ENCODE assay signal across 1 cellular context in genomic region chr1:26686795-26687194, GRCh38.
A peak's percentile ranks its signal among the peaks of the same experiment; 100 is the strongest.
TF ChIP-seq lines count a peak whose summit lies in the region.

No MANE protein-coding gene starts in this region.

TF ChIP-seq in K562, 482 proteins besides CTCF, POLR2A, EP300 and RAD21 (continued from another document and continues in another):
- TF ChIP-seq, protein P1, sequence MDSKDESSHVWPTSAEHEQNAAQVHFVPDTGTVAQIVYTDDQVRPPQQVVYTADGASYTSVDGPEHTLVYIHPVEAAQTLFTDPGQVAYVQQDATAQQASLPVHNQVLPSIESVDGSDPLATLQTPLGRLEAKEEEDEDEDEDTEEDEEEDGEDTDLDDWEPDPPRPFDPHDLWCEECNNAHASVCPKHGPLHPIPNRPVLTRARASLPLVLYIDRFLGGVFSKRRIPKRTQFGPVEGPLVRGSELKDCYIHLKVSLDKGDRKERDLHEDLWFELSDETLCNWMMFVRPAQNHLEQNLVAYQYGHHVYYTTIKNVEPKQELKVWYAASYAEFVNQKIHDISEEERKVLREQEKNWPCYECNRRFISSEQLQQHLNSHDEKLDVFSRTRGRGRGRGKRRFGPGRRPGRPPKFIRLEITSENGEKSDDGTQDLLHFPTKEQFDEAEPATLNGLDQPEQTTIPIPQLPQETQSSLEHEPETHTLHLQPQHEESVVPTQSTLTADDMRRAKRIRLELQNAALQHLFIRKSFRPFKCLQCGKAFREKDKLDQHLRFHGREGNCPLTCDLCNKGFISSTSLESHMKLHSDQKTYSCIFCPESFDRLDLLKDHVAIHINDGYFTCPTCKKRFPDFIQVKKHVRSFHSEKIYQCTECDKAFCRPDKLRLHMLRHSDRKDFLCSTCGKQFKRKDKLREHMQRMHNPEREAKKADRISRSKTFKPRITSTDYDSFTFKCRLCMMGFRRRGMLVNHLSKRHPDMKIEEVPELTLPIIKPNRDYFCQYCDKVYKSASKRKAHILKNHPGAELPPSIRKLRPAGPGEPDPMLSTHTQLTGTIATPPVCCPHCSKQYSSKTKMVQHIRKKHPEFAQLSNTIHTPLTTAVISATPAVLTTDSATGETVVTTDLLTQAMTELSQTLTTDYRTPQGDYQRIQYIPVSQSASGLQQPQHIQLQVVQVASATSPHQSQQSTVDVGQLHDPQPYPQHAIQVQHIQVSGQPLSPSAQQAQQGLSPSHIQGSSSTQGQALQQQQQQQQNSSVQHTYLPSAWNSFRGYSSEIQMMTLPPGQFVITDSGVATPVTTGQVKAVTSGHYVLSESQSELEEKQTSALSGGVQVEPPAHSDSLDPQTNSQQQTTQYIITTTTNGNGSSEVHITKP (IDR thresholded peaks at IDR 0.05; ENCODE audit: partially characterized antibody): peak; percentile 39
- TF ChIP-seq ESRRA (IDR thresholded peaks at IDR 0.05; ENCODE audit: borderline replicate concordance, low read depth) (no peak), FOSL1 (tag; conservative IDR thresholded peaks at IDR 0.05) (no peak; the same call in 1 of the 2 replicates), ZNF41 (CRISPR knock-in tag; conservative IDR thresholded peaks at IDR 0.05) (no peak), ZNF316 (IDR thresholded peaks at IDR 0.05) (no peak), SNIP1 (IDR thresholded peaks at IDR 0.05; ENCODE audit: low read depth) (no peak), NFRKB (IDR thresholded peaks at IDR 0.05; ENCODE audit: low read depth) (peak; percentile 75), TCF3 (CRISPR knock-in tag; IDR thresholded peaks at IDR 0.05) (no peak), CLOCK (CRISPR knock-in tag; IDR thresholded peaks at IDR 0.05; ENCODE audit: borderline replicate concordance) (no peak), ZNF274 (IDR thresholded peaks at IDR 0.05; ENCODE audit: borderline replicate concordance, low read depth, low read length) (no peak), NUFIP1 (IDR thresholded peaks at IDR 0.05; ENCODE audit: partially characterized antibody) (peak; percentile 94), RBFOX2 (IDR thresholded peaks at IDR 0.05; ENCODE audit: low read depth, low read length) (no peak), TBL1XR1 (IDR thresholded peaks at IDR 0.05; ENCODE audit: low read length in 2 of 2) (no peak), AFF1 (IDR thresholded peaks at IDR 0.05; ENCODE audit: low read depth in 1 of 2, partially characterized antibody in 2 of 2) (peak in 1 of 2 experiments; percentile 75), MCM5 (IDR thresholded peaks at IDR 0.05; ENCODE audit: low read depth) (no peak), ZNF197 (CRISPR knock-in tag; IDR thresholded peaks at IDR 0.05; ENCODE audit: low read depth) (no peak; the same call in 1 of the 2 replicates), BCOR (IDR thresholded peaks at IDR 0.05) (no peak; the same call in 1 of the 2 replicates), EGR1 (conservative IDR thresholded peaks at IDR 0.05) (peak; percentile 87), PTBP1 (IDR thresholded peaks at IDR 0.05; ENCODE audit: low read depth, low read length) (no peak), POLR2H (tag; IDR thresholded peaks at IDR 0.05; ENCODE audit: low read depth) (peak; percentile 17; the same call in 1 of the 2 replicates), HDAC1 (IDR thresholded peaks at IDR 0.05) (peak in 1 of 2 experiments; percentile 28; a peak in 1 of 4 replicates), TOE1 (IDR thresholded peaks at IDR 0.05; ENCODE audit: borderline replicate concordance) (peak; percentile 92), TOE1 (CRISPR knock-in tag; IDR thresholded peaks at IDR 0.05; ENCODE audit: borderline replicate concordance, low read depth) (no peak), ZBTB1 (CRISPR knock-in tag; IDR thresholded peaks at IDR 0.05; ENCODE audit: borderline replicate concordance, low read depth) (no peak), ARID1B (IDR thresholded peaks at IDR 0.05) (peak; percentile 48), BRCA1 (IDR thresholded peaks at IDR 0.05) (no peak), BRCA1 (CRISPR knock-in tag; IDR thresholded peaks at IDR 0.05) (no peak), ATF7 (IDR thresholded peaks at IDR 0.05) (peak; percentile 45; the same call in 1 of the 2 replicates), ZNF232 (CRISPR knock-in tag; IDR thresholded peaks at IDR 0.05) (no peak), MYBL2 (IDR thresholded peaks at IDR 0.05; ENCODE audit: low read depth) (no peak), MYBL2 (CRISPR knock-in tag; IDR thresholded peaks at IDR 0.05; ENCODE audit: borderline replicate concordance) (no peak), ADNP (tag; IDR thresholded peaks at IDR 0.05) (no peak), RCOR1 (IDR thresholded peaks at IDR 0.05; ENCODE audit: borderline replicate concordance in 1 of 2, low read depth in 2 of 2, low read length in 2 of 2) (peak in 1 of 2 experiments; percentile 62; a peak in 1 of 4 replicates), NFXL1 (CRISPR knock-in tag; IDR thresholded peaks at IDR 0.05) (0 out of 2 replicates have a peak, but pooled peaks have one; percentile 47), TFAP4 (CRISPR knock-in tag; IDR thresholded peaks at IDR 0.05; ENCODE audit: borderline replicate concordance) (no peak), KDM4B (IDR thresholded peaks at IDR 0.05; ENCODE audit: borderline replicate concordance in 2 of 2, low read depth in 1 of 2) (no peak), BHLHE40 (IDR thresholded peaks at IDR 0.05; ENCODE audit: low read length) (no peak), CHCHD3 (CRISPR knock-in tag; IDR thresholded peaks at IDR 0.05) (no peak)
- TF ChIP-seq, protein P2, sequence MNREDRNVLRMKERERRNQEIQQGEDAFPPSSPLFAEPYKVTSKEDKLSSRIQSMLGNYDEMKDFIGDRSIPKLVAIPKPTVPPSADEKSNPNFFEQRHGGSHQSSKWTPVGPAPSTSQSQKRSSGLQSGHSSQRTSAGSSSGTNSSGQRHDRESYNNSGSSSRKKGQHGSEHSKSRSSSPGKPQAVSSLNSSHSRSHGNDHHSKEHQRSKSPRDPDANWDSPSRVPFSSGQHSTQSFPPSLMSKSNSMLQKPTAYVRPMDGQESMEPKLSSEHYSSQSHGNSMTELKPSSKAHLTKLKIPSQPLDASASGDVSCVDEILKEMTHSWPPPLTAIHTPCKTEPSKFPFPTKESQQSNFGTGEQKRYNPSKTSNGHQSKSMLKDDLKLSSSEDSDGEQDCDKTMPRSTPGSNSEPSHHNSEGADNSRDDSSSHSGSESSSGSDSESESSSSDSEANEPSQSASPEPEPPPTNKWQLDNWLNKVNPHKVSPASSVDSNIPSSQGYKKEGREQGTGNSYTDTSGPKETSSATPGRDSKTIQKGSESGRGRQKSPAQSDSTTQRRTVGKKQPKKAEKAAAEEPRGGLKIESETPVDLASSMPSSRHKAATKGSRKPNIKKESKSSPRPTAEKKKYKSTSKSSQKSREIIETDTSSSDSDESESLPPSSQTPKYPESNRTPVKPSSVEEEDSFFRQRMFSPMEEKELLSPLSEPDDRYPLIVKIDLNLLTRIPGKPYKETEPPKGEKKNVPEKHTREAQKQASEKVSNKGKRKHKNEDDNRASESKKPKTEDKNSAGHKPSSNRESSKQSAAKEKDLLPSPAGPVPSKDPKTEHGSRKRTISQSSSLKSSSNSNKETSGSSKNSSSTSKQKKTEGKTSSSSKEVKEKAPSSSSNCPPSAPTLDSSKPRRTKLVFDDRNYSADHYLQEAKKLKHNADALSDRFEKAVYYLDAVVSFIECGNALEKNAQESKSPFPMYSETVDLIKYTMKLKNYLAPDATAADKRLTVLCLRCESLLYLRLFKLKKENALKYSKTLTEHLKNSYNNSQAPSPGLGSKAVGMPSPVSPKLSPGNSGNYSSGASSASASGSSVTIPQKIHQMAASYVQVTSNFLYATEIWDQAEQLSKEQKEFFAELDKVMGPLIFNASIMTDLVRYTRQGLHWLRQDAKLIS (CRISPR knock-in tag; IDR thresholded peaks at IDR 0.05): no peak
- TF ChIP-seq, protein P3, sequence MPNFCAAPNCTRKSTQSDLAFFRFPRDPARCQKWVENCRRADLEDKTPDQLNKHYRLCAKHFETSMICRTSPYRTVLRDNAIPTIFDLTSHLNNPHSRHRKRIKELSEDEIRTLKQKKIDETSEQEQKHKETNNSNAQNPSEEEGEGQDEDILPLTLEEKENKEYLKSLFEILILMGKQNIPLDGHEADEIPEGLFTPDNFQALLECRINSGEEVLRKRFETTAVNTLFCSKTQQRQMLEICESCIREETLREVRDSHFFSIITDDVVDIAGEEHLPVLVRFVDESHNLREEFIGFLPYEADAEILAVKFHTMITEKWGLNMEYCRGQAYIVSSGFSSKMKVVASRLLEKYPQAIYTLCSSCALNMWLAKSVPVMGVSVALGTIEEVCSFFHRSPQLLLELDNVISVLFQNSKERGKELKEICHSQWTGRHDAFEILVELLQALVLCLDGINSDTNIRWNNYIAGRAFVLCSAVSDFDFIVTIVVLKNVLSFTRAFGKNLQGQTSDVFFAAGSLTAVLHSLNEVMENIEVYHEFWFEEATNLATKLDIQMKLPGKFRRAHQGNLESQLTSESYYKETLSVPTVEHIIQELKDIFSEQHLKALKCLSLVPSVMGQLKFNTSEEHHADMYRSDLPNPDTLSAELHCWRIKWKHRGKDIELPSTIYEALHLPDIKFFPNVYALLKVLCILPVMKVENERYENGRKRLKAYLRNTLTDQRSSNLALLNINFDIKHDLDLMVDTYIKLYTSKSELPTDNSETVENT (CRISPR knock-in tag; IDR thresholded peaks at IDR 0.05): no peak
- TF ChIP-seq, protein P4, sequence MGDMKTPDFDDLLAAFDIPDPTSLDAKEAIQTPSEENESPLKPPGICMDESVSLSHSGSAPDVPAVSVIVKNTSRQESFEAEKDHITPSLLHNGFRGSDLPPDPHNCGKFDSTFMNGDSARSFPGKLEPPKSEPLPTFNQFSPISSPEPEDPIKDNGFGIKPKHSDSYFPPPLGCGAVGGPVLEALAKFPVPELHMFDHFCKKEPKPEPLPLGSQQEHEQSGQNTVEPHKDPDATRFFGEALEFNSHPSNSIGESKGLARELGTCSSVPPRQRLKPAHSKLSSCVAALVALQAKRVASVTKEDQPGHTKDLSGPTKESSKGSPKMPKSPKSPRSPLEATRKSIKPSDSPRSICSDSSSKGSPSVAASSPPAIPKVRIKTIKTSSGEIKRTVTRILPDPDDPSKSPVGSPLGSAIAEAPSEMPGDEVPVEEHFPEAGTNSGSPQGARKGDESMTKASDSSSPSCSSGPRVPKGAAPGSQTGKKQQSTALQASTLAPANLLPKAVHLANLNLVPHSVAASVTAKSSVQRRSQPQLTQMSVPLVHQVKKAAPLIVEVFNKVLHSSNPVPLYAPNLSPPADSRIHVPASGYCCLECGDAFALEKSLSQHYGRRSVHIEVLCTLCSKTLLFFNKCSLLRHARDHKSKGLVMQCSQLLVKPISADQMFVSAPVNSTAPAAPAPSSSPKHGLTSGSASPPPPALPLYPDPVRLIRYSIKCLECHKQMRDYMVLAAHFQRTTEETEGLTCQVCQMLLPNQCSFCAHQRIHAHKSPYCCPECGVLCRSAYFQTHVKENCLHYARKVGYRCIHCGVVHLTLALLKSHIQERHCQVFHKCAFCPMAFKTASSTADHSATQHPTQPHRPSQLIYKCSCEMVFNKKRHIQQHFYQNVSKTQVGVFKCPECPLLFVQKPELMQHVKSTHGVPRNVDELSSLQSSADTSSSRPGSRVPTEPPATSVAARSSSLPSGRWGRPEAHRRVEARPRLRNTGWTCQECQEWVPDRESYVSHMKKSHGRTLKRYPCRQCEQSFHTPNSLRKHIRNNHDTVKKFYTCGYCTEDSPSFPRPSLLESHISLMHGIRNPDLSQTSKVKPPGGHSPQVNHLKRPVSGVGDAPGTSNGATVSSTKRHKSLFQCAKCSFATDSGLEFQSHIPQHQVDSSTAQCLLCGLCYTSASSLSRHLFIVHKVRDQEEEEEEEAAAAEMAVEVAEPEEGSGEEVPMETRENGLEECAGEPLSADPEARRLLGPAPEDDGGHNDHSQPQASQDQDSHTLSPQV (IDR thresholded peaks at IDR 0.05): no peak; the same call in 1 of the 2 replicates
